Comparison of ENCODE assay signal across 18 cellular contexts in the genomic region with DNA sequence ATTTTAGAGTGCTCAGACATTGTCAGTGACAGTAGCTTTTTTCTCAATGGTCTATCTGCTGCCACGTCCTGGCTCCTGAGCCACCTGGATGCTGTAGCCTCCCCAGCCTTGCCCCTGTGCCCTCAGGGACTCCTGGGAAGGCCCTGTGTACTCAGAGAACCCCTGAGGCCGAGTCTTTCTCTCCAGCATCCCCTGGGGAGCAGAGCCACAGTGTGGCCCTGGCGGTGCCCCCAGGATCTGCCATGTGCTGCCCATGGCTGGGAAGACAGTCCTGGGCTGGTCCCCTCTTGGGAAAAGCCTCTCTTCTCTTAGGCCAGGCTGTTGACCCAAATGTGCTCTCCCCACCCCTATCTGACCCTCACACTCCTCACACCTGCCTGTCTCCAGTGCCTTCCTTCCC. TPM values are rescaled to one million over a fixed set of nuclear protein-coding genes. Genes with fewer than 3 reads are reported as not detected.
A peak's percentile ranks its signal among the peaks of the same experiment; 100 is the strongest.
DNase-seq lines count a peak whose midpoint lies in the region; ATAC-seq, FAIRE-seq and TF ChIP-seq lines count a peak whose summit lies in the region.
"Had no signal": no experiment of that assay in that cellular context is flagged by ENCODE, and none has a peak within 500 bp of the region (broad histone marks: within the 10 kb centered on the region; RNA-seq: fewer than 3 reads in every experiment).

No MANE protein-coding gene starts in this region.

- TF ChIP-seq EP300 in GM12878 (IDR thresholded peaks at IDR 0.05; ENCODE audit: borderline replicate concordance in 1 of 2, control insufficient read depth in 1 of 2, low read depth in 2 of 2, low read length in 2 of 2), result no peak

- peaks cover 18% of the 10 kb centered on the region for H3K4me1 Mint-ChIP-seq in GM23338
- peaks cover 9 to 44% (median 29%) of the 10 kb centered on the region in 7 donors for H3K4me1 Mint-ChIP-seq in naive thymus-derived CD4-positive, alpha-beta T cell

- H2AFZ ChIP-seq in GM23338 (no peak overlapping the region), GM12878 (ENCODE audit: control insufficient read depth, low read depth, low read length) (no peak overlapping the region)

- H3K27me3 Mint-ChIP-seq in GM23338 (ENCODE audit: insufficient read depth, low read depth, poor library complexity), result peaks cover 9% of the 10 kb centered on the region
- H3K27me3 Mint-ChIP-seq in naive thymus-derived CD4-positive, alpha-beta T cell, result peaks cover 0 to 4% (median 0%) of the 10 kb centered on the region in 5 donors

- intact Hi-C loops in GM12878 (cut with micrococcal nuclease; ENCODE audit: unreplicated experiment) (no loop called here), mucosa of descending colon (cut with DNase I, micrococcal nuclease) (no loop called here), vagina (cut with DNase I) (no loop called here)
- intact Hi-C loops in naive thymus-derived CD4-positive, alpha-beta T cell (cut with micrococcal nuclease), result no loop called here

- H3K9me3 ChIP-seq in GM12878 (replicated peaks; ENCODE audit: control insufficient read depth, insufficient read depth, low read length) (peaks cover 9% of the 10 kb centered on the region; the same call in 2 of the 3 replicates), mucosa of descending colon (peaks cover 9% of the 10 kb centered on the region), vagina (no peaks in the 10 kb centered on the region)
- H3K9me3 ChIP-seq in naive thymus-derived CD4-positive, alpha-beta T cell (ENCODE audit: control insufficient read depth in 2 of 3, low read length in 3 of 3), result no peaks in the 10 kb centered on the region

- H3K36me3 Mint-ChIP-seq in GM23338 (ENCODE audit: low read depth), result peaks cover 24% of the 10 kb centered on the region
- peaks cover 13 to 41% (median 18%) of the 10 kb centered on the region in 5 donors for H3K36me3 Mint-ChIP-seq in naive thymus-derived CD4-positive, alpha-beta T cell

- H3K4me3 ChIP-seq in GM23338 (no peak overlapping the region), GM12878 (no peak overlapping the region), mucosa of descending colon (no peak overlapping the region), vagina (no peak overlapping the region)
- H3K4me3 ChIP-seq in naive thymus-derived CD4-positive, alpha-beta T cell (ENCODE audit: low read length), result no peak overlapping the region

- no peaks in the 10 kb centered on the region for H3K27me3 ChIP-seq in GM23338 (ENCODE audit: insufficient read depth)
- no peaks in the 10 kb centered on the region for H3K27me3 ChIP-seq in GM12878 (replicated peaks in 1 of 2; ENCODE audit: control insufficient read depth in 2 of 2, insufficient read depth in 2 of 2, low read length in 1 of 2)
- H3K27me3 ChIP-seq in vagina, result no peaks in the 10 kb centered on the region
- H3K27me3 ChIP-seq in naive thymus-derived CD4-positive, alpha-beta T cell (ENCODE audit: control insufficient read depth in 2 of 2, insufficient read depth in 2 of 2, low read length in 2 of 2), result no peaks in the 10 kb centered on the region

- TF ChIP-seq RAD21 in GM12878 (IDR thresholded peaks at IDR 0.05; ENCODE audit: insufficient read depth, low read depth, low read length), result no peak

- H3K36me3 ChIP-seq in GM23338 (ENCODE audit: insufficient read depth), result no peaks in the 10 kb centered on the region
- H3K36me3 ChIP-seq in GM12878 (ENCODE audit: control insufficient read depth in 2 of 2, insufficient read depth in 2 of 2, low read length in 1 of 2), result peaks cover 0 to 15% of the 10 kb centered on the region in 2 experiments; a peak in 1 of 4 replicates
- no peaks in the 10 kb centered on the region for H3K36me3 ChIP-seq in mucosa of descending colon (ENCODE audit: low read depth)
- H3K36me3 ChIP-seq in vagina, result peaks cover 0 to 10% of the 10 kb centered on the region in 2 donors
- peaks cover 0 to 24% (median 0%) of the 10 kb centered on the region in 3 experiments for H3K36me3 ChIP-seq in naive thymus-derived CD4-positive, alpha-beta T cell (ENCODE audit: control insufficient read depth in 2 of 3, insufficient read depth in 3 of 3, low read length in 3 of 3)

- FAIRE-seq in GM12878 (lab: Jason Lieb, UNC), result no peak
- FAIRE-seq: H54 had no signal

- peaks cover 10% of the 10 kb centered on the region; the same call in 1 of the 2 replicates for H3K79me2 ChIP-seq in GM23338 (replicated peaks; ENCODE audit: insufficient read depth)
- H3K79me2 ChIP-seq in GM12878 (ENCODE audit: control insufficient read depth, insufficient read depth, low read length), result peaks cover 30% of the 10 kb centered on the region

- ATAC-seq in GM23338, result peak; percentile 13; the same call in 2 of the 3 replicates
- no peak for ATAC-seq in GM12878
- no peak for ATAC-seq in mucosa of descending colon
- ATAC-seq in naive thymus-derived CD4-positive, alpha-beta T cell, result no peak

- H3K9ac ChIP-seq in GM12878 (ENCODE audit: control insufficient read depth, insufficient read depth, low read length), result no peak overlapping the region

- H4K20me1 ChIP-seq in GM23338 (replicated peaks; ENCODE audit: insufficient read depth) (no peaks in the 10 kb centered on the region), GM12878 (ENCODE audit: control insufficient read depth, insufficient read depth) (no peaks in the 10 kb centered on the region)

- SMC1A ChIA-PET in GM12878 (lab: Charles Lee; ENCODE audit: uncharacterized antibody, unreplicated experiment), result interaction anchor here (2.5 to 8.2 kb wide), 3 partner anchors 11 to 67 kb away, joined by 13 to 92 read pairs (median 89); a partner anchor contains a TSS

- no peaks in the 10 kb centered on the region for H3K9me2 ChIP-seq in GM23338 (ENCODE audit: insufficient read depth)

- H3K4me2 ChIP-seq in GM23338 (no peak overlapping the region), GM12878 (ENCODE audit: control insufficient read depth, insufficient read depth) (peak overlapping the region; percentile 39; the same call in 1 of the 2 replicates)

- DNase-seq in GM23338 (ENCODE audit: low spot score), result no peak
- DNase-seq in GM12878 (ENCODE audit: low read depth, low spot score), result no peak
- peak in 2 of 3 donors; percentile 1 to 21 for DNase-seq in mucosa of descending colon
- DNase-seq in vagina (ENCODE audit: extremely low spot score in 2 of 2), result peak; percentile 52 to 76
- no peak for DNase-seq in naive thymus-derived CD4-positive, alpha-beta T cell
- DNase-seq in caudate nucleus (lab: John Stamatoyannopoulos, UW), result no peak
- DNase-seq in GM10248 (ENCODE audit: extremely low spot score), result no peak
- DNase-seq: ACHN; Caco-2; CD4-positive, CD25-positive, alpha-beta regulatory T cell; GF-D8; HFFc6; KBM-7; NCI-H1105 treated with DMSO at 0.1 percent for 48 hours; NCI-H1694; NCI-H524; SW 1271 had no signal

- in situ Hi-C loops in GM12878 (cut with MboI), result no loop called here

- TF ChIP-seq POLR2A in GM12878 (IDR thresholded peaks at IDR 0.05; ENCODE audit: low read depth, low read length), result no peak
- no peak for TF ChIP-seq POLR2A in vagina (IDR thresholded peaks at IDR 0.05)

- POLR2A ChIA-PET in GM12878 (lab: Charles Lee) (interaction anchor here (6.4 to 8.8 kb wide), 2 partner anchors 11 to 21 kb away, joined by 48 to 146 read pairs; a partner anchor contains a TSS), GM10248 (lab: Yijun Ruan, JAX) (no interaction called here)
- POLR2A ChIA-PET in naive thymus-derived CD4-positive, alpha-beta T cell (lab: Charles Lee), result interaction anchor here (8.2 kb wide), 1 partner anchor 21 kb away, joined by 156 read pairs; a partner anchor contains a TSS

- no TSS peak for BruUV-seq in GM12878 (replicated peaks; lab: Mats Ljungman, UMichigan)

- peaks cover 6% of the 10 kb centered on the region; the same call in 1 of the 3 replicates for H3K9me3 Mint-ChIP-seq in GM23338
- peaks cover 0 to 31% (median 12%) of the 10 kb centered on the region in 11 donors for H3K9me3 Mint-ChIP-seq in naive thymus-derived CD4-positive, alpha-beta T cell

- no peak overlapping the region for H3K27ac Mint-ChIP-seq in GM23338
- no peak overlapping the region for H3K27ac Mint-ChIP-seq in naive thymus-derived CD4-positive, alpha-beta T cell
- H3K27ac Mint-ChIP-seq: CD4-positive, CD25-positive, alpha-beta regulatory T cell; HFFc6 had no signal

- no peaks in the 10 kb centered on the region for H3F3A ChIP-seq in GM23338 (replicated peaks; ENCODE audit: low read depth)

- CTCF ChIA-PET in GM12878 (lab: Yijun Ruan, JAX) (interaction anchor here (0.9 to 8.2 kb wide), 3 partner anchors 12 to 27 kb away, joined by 3 to 74 read pairs (median 4); a partner anchor contains a TSS), GM10248 (lab: Yijun Ruan, JAX) (interaction anchor here (1.5 to 5.5 kb wide), 3 partner anchors 10 to 21 kb away, joined by 4 to 30 read pairs (median 14); a partner anchor contains a TSS)
- CTCF ChIA-PET in naive thymus-derived CD4-positive, alpha-beta T cell (lab: Charles Lee), result no interaction called here

- H3K4me1 ChIP-seq in GM23338 (ENCODE audit: insufficient read depth) (peaks cover 10% of the 10 kb centered on the region), GM12878 (ENCODE audit: control insufficient read depth, insufficient read depth, low read length) (peaks cover 25% of the 10 kb centered on the region), mucosa of descending colon (ENCODE audit: low read depth) (peaks cover 9% of the 10 kb centered on the region), vagina (peaks cover 17% of the 10 kb centered on the region)
- H3K4me1 ChIP-seq in naive thymus-derived CD4-positive, alpha-beta T cell (ENCODE audit: control insufficient read depth in 2 of 2, insufficient read depth in 2 of 2, low read length in 2 of 2), result peaks cover 11 to 12% of the 10 kb centered on the region in 2 donors

- TF ChIP-seq CTCF in GM23338 (conservative IDR thresholded peaks at IDR 0.05; ENCODE audit: low read depth in 2 of 2) (no peak), GM12878 (IDR thresholded peaks at IDR 0.05 in 2 of 3, conservative IDR thresholded peaks at IDR 0.05 in 1 of 3; ENCODE audit: control insufficient read depth in 2 of 3, extremely low read depth in 1 of 3, insufficient read depth in 1 of 3, low read depth in 3 of 3, low read length in 3 of 3) (no peak), mucosa of descending colon (IDR thresholded peaks at IDR 0.05) (no peak), vagina (IDR thresholded peaks at IDR 0.05) (no peak), GM10248 (IDR thresholded peaks at IDR 0.05; ENCODE audit: control extremely low read depth, extremely low read depth, low read depth, missing control alignments) (no peak)

- H3K4me3 Mint-ChIP-seq in GM23338, result no peak overlapping the region
- no peak overlapping the region for H3K4me3 Mint-ChIP-seq in naive thymus-derived CD4-positive, alpha-beta T cell
- H3K4me3 Mint-ChIP-seq: HFFc6 had no signal

- 40% methylated on average over 3 of the region's 3 CpGs for WGBS in GM12878 (ENCODE audit: insufficient coverage, insufficient replicate concordance, low lambda C conversion rate, missing lambda C conversion rate)

- no peak overlapping the region for H3K27ac ChIP-seq in GM23338 (ENCODE audit: low read depth)
- H3K27ac ChIP-seq in GM12878 (ENCODE audit: control insufficient read depth, insufficient read depth), result no peak overlapping the region
- H3K27ac ChIP-seq in vagina, result no peak overlapping the region
- no peak overlapping the region for H3K27ac ChIP-seq in naive thymus-derived CD4-positive, alpha-beta T cell (ENCODE audit: low read depth, low read length)
- no peak overlapping the region for H3K27ac ChIP-seq in caudate nucleus (ENCODE audit: low read depth, low read length)

- RAD21 ChIA-PET in GM12878 (lab: Charles Lee; ENCODE audit: unreplicated experiment), result interaction anchor here (2.0 kb wide), 1 partner anchor 21 kb away, joined by 15 read pairs; a partner anchor contains a TSS

RNA-seq across cellular contexts. Expression of a gene that starts 5.0 kb away (rescaled TPM):
- total RNA-seq in GM23338 (2014; rRNA removed; shearing (Covaris generic)), result 26.0 and 42.6 TPM in 2 replicates
- polyA plus RNA-seq in GM23338 (2016; fragmentation: Nextera tagmentation; extraction: Ambion mirVana) (14.4 and 15.5 TPM in 2 replicates), GM12878 (2011; rRNA removed) (41.6 and 61.7 TPM in 2 replicates), GM12878 (2014; fragmentation: Illumina TruSeq; extraction: Trizol) (83.0 and 84.8 TPM in 2 replicates), GM12878 (2014; fragmentation: Nextera tagmentation; extraction: Ambion mirVana) (10 to 100 TPM; 37.6 to 82.0 TPM), GM12878 (2014; rRNA removed) (80.2 and 96.7 TPM in 2 replicates), GM12878 (2016; fragmentation: Nextera tagmentation; extraction: Ambion mirVana) (10 to 100 TPM; 69.4 to 83.4 TPM)
- 12.8 and 14.6 TPM in 2 replicates for total RNA-seq in GM12878 (2013; cell fraction: nucleolus; rRNA removed)
- total RNA-seq in GM12878 (2014; rRNA removed) (28.7 and 38.6 TPM in 2 replicates), GM12878 (2014; rRNA removed; fragmentation: Illumina TruSeq; extraction: Trizol) (5.5 and 6.2 TPM in 2 replicates), GM12878 (2021) (65.6 and 67.7 TPM in 2 replicates), mucosa of descending colon (10 to 100 TPM; 39.5 to 81.7 (median 72.4) TPM), vagina (45.9 TPM)
- 37.6 TPM for polyA plus RNA-seq in GM12878 (2011; ENCODE audit: low read depth)
- 93.6 and 108 TPM in 2 replicates for polyA plus RNA-seq in GM12878 (2011; cell fraction: cytosol; rRNA removed)
- polyA plus RNA-seq in GM12878 (2011; cell fraction: nucleus; rRNA removed), result 83.5 and 84.2 TPM in 2 replicates
- 39.3 and 44.4 TPM in 2 replicates for polyA plus RNA-seq in GM12878 (2012)
- polyA minus RNA-seq in GM12878 (2011; rRNA and poly(A)+ RNA removed), result 82.8 and 102 TPM in 2 replicates
- polyA minus RNA-seq in GM12878 (2011; cell fraction: cytosol; rRNA and poly(A)+ RNA removed), result 29.2 and 32.2 TPM in 2 replicates
- 38.7 and 48.3 TPM in 2 replicates for polyA minus RNA-seq in GM12878 (2011; cell fraction: nucleus; rRNA and poly(A)+ RNA removed)
- total RNA-seq in naive thymus-derived CD4-positive, alpha-beta T cell, result 100 to 1,000 TPM in 1 of 5 experiments, 10 to 100 TPM in 4; 35.2 to 108 (median 41.6) TPM
- 10 to 100 TPM; 52.8 to 75.4 TPM for polyA plus RNA-seq in naive thymus-derived CD4-positive, alpha-beta T cell

RNA-seq across cellular contexts. Expression of a gene that starts 6.6 kb away (rescaled TPM):
- 21.4 and 23.2 TPM in 2 replicates for total RNA-seq in GM23338 (2014; rRNA removed; shearing (Covaris generic))
- polyA plus RNA-seq in GM23338 (2016; fragmentation: Nextera tagmentation; extraction: Ambion mirVana) (25.9 and 26.6 TPM in 2 replicates), GM12878 (2011; rRNA removed) (54.9 and 85.4 TPM in 2 replicates), GM12878 (2014; fragmentation: Illumina TruSeq; extraction: Trizol) (24.5 and 51.5 TPM in 2 replicates), GM12878 (2014; fragmentation: Nextera tagmentation; extraction: Ambion mirVana) (10 to 100 TPM in 1 of 2 experiments, 1 to 10 TPM in 1; 5.7 to 12.6 TPM), GM12878 (2014; rRNA removed) (79.2 and 90.2 TPM in 2 replicates), GM12878 (2016; fragmentation: Nextera tagmentation; extraction: Ambion mirVana) (10 to 100 TPM; 64.8 to 75.1 TPM)
- 37.3 and 41.0 TPM in 2 replicates for total RNA-seq in GM12878 (2013; cell fraction: nucleolus; rRNA removed)
- total RNA-seq in GM12878 (2014; rRNA removed) (41.9 and 56.5 TPM in 2 replicates), GM12878 (2014; rRNA removed; fragmentation: Illumina TruSeq; extraction: Trizol) (41.0 and 43.3 TPM in 2 replicates), GM12878 (2021) (65.6 and 68.1 TPM in 2 replicates), mucosa of descending colon (100 to 1,000 TPM; 102 to 201 (median 138) TPM), vagina (53.0 TPM)
- 24.5 TPM for polyA plus RNA-seq in GM12878 (2011; ENCODE audit: low read depth)
- polyA plus RNA-seq in GM12878 (2011; cell fraction: cytosol; rRNA removed), result 80.7 and 120 TPM in 2 replicates
- polyA plus RNA-seq in GM12878 (2011; cell fraction: nucleus; rRNA removed), result 330 and 337 TPM in 2 replicates
- 49.4 and 50.7 TPM in 2 replicates for polyA plus RNA-seq in GM12878 (2012)
- polyA minus RNA-seq in GM12878 (2011; rRNA and poly(A)+ RNA removed), result 73.1 and 103 TPM in 2 replicates
- polyA minus RNA-seq in GM12878 (2011; cell fraction: cytosol; rRNA and poly(A)+ RNA removed), result 21.1 and 21.5 TPM in 2 replicates
- 90.7 and 132 TPM in 2 replicates for polyA minus RNA-seq in GM12878 (2011; cell fraction: nucleus; rRNA and poly(A)+ RNA removed)
- total RNA-seq in naive thymus-derived CD4-positive, alpha-beta T cell, result 100 to 1,000 TPM in 1 of 5 experiments, 10 to 100 TPM in 4; 88.1 to 129 (median 91.0) TPM
- polyA plus RNA-seq in naive thymus-derived CD4-positive, alpha-beta T cell, result 10 to 100 TPM; 64.4 to 65.9 TPM

RNA-seq across cellular contexts. Expression of a gene that starts 21.8 kb away (rescaled TPM):
- total RNA-seq in GM23338 (2014; rRNA removed; shearing (Covaris generic)), result 39.3 and 41.1 TPM in 2 replicates
- 15.5 and 16.0 TPM in 2 replicates for polyA plus RNA-seq in GM23338 (2016; fragmentation: Nextera tagmentation; extraction: Ambion mirVana)
- 74.1 and 78.0 TPM in 2 replicates for total RNA-seq in GM12878 (2013; cell fraction: nucleolus; rRNA removed)
- total RNA-seq in GM12878 (2014; rRNA removed), result 34.7 and 37.1 TPM in 2 replicates
- 36.9 and 38.3 TPM in 2 replicates for total RNA-seq in GM12878 (2014; rRNA removed; fragmentation: Illumina TruSeq; extraction: Trizol)
- 45.2 and 48.0 TPM in 2 replicates for total RNA-seq in GM12878 (2021)
- polyA plus RNA-seq in GM12878 (2011; ENCODE audit: low read depth), result 26.5 TPM
- 54.6 and 74.8 TPM in 2 replicates for polyA plus RNA-seq in GM12878 (2011; rRNA removed)
- 27.8 and 35.0 TPM in 2 replicates for polyA plus RNA-seq in GM12878 (2011; cell fraction: cytosol; rRNA removed)
- polyA plus RNA-seq in GM12878 (2011; cell fraction: nucleus; rRNA removed), result 41.7 and 47.3 TPM in 2 replicates
- 28.8 and 37.7 TPM in 2 replicates for polyA plus RNA-seq in GM12878 (2012)
- 50.3 and 59.6 TPM in 2 replicates for polyA plus RNA-seq in GM12878 (2014; fragmentation: Illumina TruSeq; extraction: Trizol)
- 10 to 100 TPM; 12.4 to 16.9 TPM for polyA plus RNA-seq in GM12878 (2014; fragmentation: Nextera tagmentation; extraction: Ambion mirVana)
- polyA plus RNA-seq in GM12878 (2014; rRNA removed), result 35.0 and 36.7 TPM in 2 replicates
- 10 to 100 TPM; 18.0 to 18.8 TPM for polyA plus RNA-seq in GM12878 (2016; fragmentation: Nextera tagmentation; extraction: Ambion mirVana)
- 41.5 and 45.9 TPM in 2 replicates for polyA minus RNA-seq in GM12878 (2011; rRNA and poly(A)+ RNA removed)
- 15.1 and 23.0 TPM in 2 replicates for polyA minus RNA-seq in GM12878 (2011; cell fraction: cytosol; rRNA and poly(A)+ RNA removed)
- 26.2 and 34.1 TPM in 2 replicates for polyA minus RNA-seq in GM12878 (2011; cell fraction: nucleus; rRNA and poly(A)+ RNA removed)
- 10 to 100 TPM; 40.2 to 44.0 (median 41.9) TPM for total RNA-seq in mucosa of descending colon
- total RNA-seq in vagina, result 22.8 TPM
- 10 to 100 TPM; 35.0 to 59.7 (median 38.8) TPM for total RNA-seq in naive thymus-derived CD4-positive, alpha-beta T cell
- 10 to 100 TPM; 12.3 to 14.4 TPM for polyA plus RNA-seq in naive thymus-derived CD4-positive, alpha-beta T cell

Comparison
In these comparisons a context has a peak if more than half of its experiments do, and no peak if none do; other contexts are left out.
1. DNase-seq: peak in mucosa of descending colon (2 of 3) and vagina (2 of 2); none in GM23338 (single experiment), GM12878 (single experiment), naive thymus-derived CD4-positive, alpha-beta T cell (0 of 9), caudate nucleus (0 of 61) and GM10248 (single experiment).